8 cellular contexts compared by ENCODE assay signal in genomic region chr19:56507446-56508281, GRCh38. TPM values are rescaled to one million over a fixed set of nuclear protein-coding genes. Genes with fewer than 3 reads are reported as not detected.
DNase-seq lines count a peak whose midpoint lies in the region; ATAC-seq and TF ChIP-seq lines count a peak whose summit lies in the region.

ZNF471 (plus strand) TSS chr19:56507855; CDS start chr19:56511572, 3,717 bp downstream.

- H3K18ac ChIP-seq in trophoblast cell (ENCODE audit: low read length) = peak within 1 kb of the TSS; percentile 96

- peak within 1 kb of the TSS; percentile 92 for H3K9ac ChIP-seq in trophoblast cell (ENCODE audit: low read length)

- H2BK5ac ChIP-seq in trophoblast cell (ENCODE audit: low read depth, low read length, poor library complexity) = peak within 1 kb of the TSS; percentile 97

- no peaks in the 10 kb centered on the region for H3K36me3 ChIP-seq in trophoblast cell (ENCODE audit: control insufficient read depth in 1 of 2, insufficient read depth in 2 of 2, low read length in 2 of 2)
- H3K36me3 ChIP-seq in thyroid gland = no peaks in the 10 kb centered on the region

- peaks cover 2% of the 10 kb centered on the region for H3K79me1 ChIP-seq in trophoblast cell (ENCODE audit: low read length)

- H3K4ac ChIP-seq in trophoblast cell (ENCODE audit: low read depth, low read length) = peak within 1 kb of the TSS; percentile 43

- peak within 1 kb of the TSS; percentile 96 for H3K4me2 ChIP-seq in trophoblast cell (ENCODE audit: low read length)

- peak within 1 kb of the TSS; percentile 88 for H3K27ac ChIP-seq in trophoblast cell (ENCODE audit: low read depth, low read length)
- peak within 1 kb of the TSS; percentile 91 to 97 (median 96) for H3K27ac ChIP-seq in thyroid gland

- H2BK120ac ChIP-seq in trophoblast cell (ENCODE audit: insufficient read depth, low read length, poor library complexity) = peak within 1 kb of the TSS; percentile 89

- TF ChIP-seq CTCF in AG09319 (IDR thresholded peaks at IDR 0.05; ENCODE audit: low read depth, low read length) (no peak), thyroid gland (IDR thresholded peaks at IDR 0.05) (no peak)

- intact Hi-C loops in cardiac septum (cut with DNase I) (loop anchor here (1.0 to 10.0 kb wide), 4 partner anchors 30 to 87 kb away; partner anchors contain the start of genes ZFP28, ZNF470, ZNF667 and ZNF71), thyroid gland (cut with DNase I) (no loop called here)

- H3K9me3 ChIP-seq in trophoblast cell (ENCODE audit: insufficient read depth, low read depth, low read length) (peaks cover 2% of the 10 kb centered on the region), thyroid gland (no peaks in the 10 kb centered on the region)

- ATAC-seq in HG02623 (IDR thresholded peaks at IDR 0.05; ENCODE audit: unreplicated experiment) = no peak

- peaks cover 3 to 8% of the 10 kb centered on the region in 2 experiments for H3K4me1 ChIP-seq in trophoblast cell (ENCODE audit: control insufficient read depth in 1 of 2, insufficient read depth in 2 of 2, low read length in 2 of 2)
- H3K4me1 ChIP-seq in thyroid gland = peaks cover 5 to 6% of the 10 kb centered on the region in 2 donors

- H3K23ac ChIP-seq in trophoblast cell (ENCODE audit: low read length) = no peak within 1 kb of the TSS

- H2AK5ac ChIP-seq in trophoblast cell (ENCODE audit: low read length) = no peak within 1 kb of the TSS

- peak within 1 kb of the TSS; percentile 92 for H3K14ac ChIP-seq in trophoblast cell (ENCODE audit: low read length)

- H3K4me3 ChIP-seq in trophoblast cell (ENCODE audit: low read depth, low read length) (peak within 1 kb of the TSS; percentile 84), thyroid gland (replicated peaks in 1 of 3) (peak within 1 kb of the TSS; percentile 16 to 66 (median 43))

- peak within 1 kb of the TSS; percentile 73 for H4K12ac ChIP-seq in trophoblast cell (ENCODE audit: low read depth, low read length)

- peak in 1 of 2 donors; percentile 49 for TF ChIP-seq POLR2A in thyroid gland (IDR thresholded peaks at IDR 0.05)

- H2AFZ ChIP-seq in trophoblast cell (ENCODE audit: insufficient read depth, low read length, poor library complexity) = peak within 1 kb of the TSS; percentile 92

- peaks cover 5% of the 10 kb centered on the region for H3K79me2 ChIP-seq in trophoblast cell (ENCODE audit: control insufficient read depth, insufficient read depth, low read length, poor library complexity)

- H3K27me3 ChIP-seq in trophoblast cell (ENCODE audit: insufficient read depth, low read length) (no peaks in the 10 kb centered on the region), thyroid gland (no peaks in the 10 kb centered on the region)

- peak; percentile 96 for DNase-seq in AG09319 (ENCODE audit: extremely low read depth, low read depth)
- DNase-seq in HS-27A (ENCODE audit: low read depth) = peak; percentile 91
- peak; percentile 81 to 95 for DNase-seq in SW 1271 (lab: John Stamatoyannopoulos, UW)
- peak; percentile 74 for DNase-seq in activated naive CD8-positive, alpha-beta T cell treated with anti-CD3 and anti-CD28 coated beads, Interleukin-2, amount 50 U/mL, for 16 hours (ENCODE audit: low read depth, low spot score)
- peak; percentile 98 for DNase-seq in cardiac septum (ENCODE audit: low spot score)
- peak; percentile 94 to 99 for DNase-seq in trophoblast cell
- peak; percentile 99 for DNase-seq in thyroid gland

- no CpG with 5 or more reads among the region's 74 CpGs for WGBS in trophoblast cell (ENCODE audit: extremely low coverage, insufficient coverage, insufficient read length)
- WGBS in thyroid gland, 2 donors = 1 to 5% methylated on average over 39 to 50 of the region's 74 CpGs

- H2BK12ac ChIP-seq in trophoblast cell (ENCODE audit: low read length) = no peak within 1 kb of the TSS

- H4K8ac ChIP-seq in trophoblast cell (ENCODE audit: low read depth, low read length) = peak within 1 kb of the TSS; percentile 89

- H4K91ac ChIP-seq in trophoblast cell (ENCODE audit: low read depth, low read length) = peak within 1 kb of the TSS; percentile 93

RNA-seq across cellular contexts. Expression of gene ZNF471, which starts in this region (rescaled TPM):
- total RNA-seq in cardiac septum = 7.2 TPM
- 1.6 and 2.0 TPM in 2 replicates for polyA plus RNA-seq in trophoblast cell (2013)
- 10 to 100 TPM in 1 of 4 donors, 1 to 10 TPM in 3; 8.5 to 10.8 (median 9.1) TPM for total RNA-seq in thyroid gland
